8 cellular contexts compared by ENCODE assay signal in genomic region chr20:36886859-36887778, GRCh38.
DNase-seq lines count a peak whose midpoint lies in the region; ATAC-seq lines count a peak whose summit lies in the region.

No MANE protein-coding gene starts in this region.

- H3K9me3 ChIP-seq in effector memory CD4-positive, alpha-beta T cell (ENCODE audit: control insufficient read depth, low read length), result no peaks in the 10 kb centered on the region

- no peak overlapping the region for H3K4me3 ChIP-seq in effector memory CD4-positive, alpha-beta T cell (ENCODE audit: insufficient read depth, low read depth, low read length, poor library complexity, severe bottlenecking)

- DNase-seq in ELR (ENCODE audit: low read depth) (peak; percentile 89), HS-27A (ENCODE audit: low read depth) (peak; percentile 76), NCI-H82 treated with DMSO at 0.1 percent for 48 hours (lab: John Stamatoyannopoulos, UW; ENCODE audit: unreplicated experiment) (peak; percentile 72), medulla oblongata (ENCODE audit: extremely low spot score) (peak; percentile 84)
- peak; percentile 46 to 64 for DNase-seq in activated CD8-positive, alpha-beta memory T cell treated with anti-CD3 and anti-CD28 coated beads for 1 hour (ENCODE audit: extremely low read depth in 1 of 2, low read depth in 1 of 2)
- DNase-seq in effector memory CD4-positive, alpha-beta T cell, result peak; percentile 27 to 57 (median 53)
- DNase-seq in stimulated activated CD8-positive, alpha-beta memory T cell treated with anti-CD3 and anti-CD28 coated beads, Interleukin-12 subunit alpha, Interleukin-12 subunit beta, amount 100 ng/mL, for 1 hour (ENCODE audit: low read depth), result peak; percentile 55

- no peak for ATAC-seq in HG02623 (IDR thresholded peaks at IDR 0.05; ENCODE audit: unreplicated experiment)

- no peaks in the 10 kb centered on the region for H3K4me1 ChIP-seq in effector memory CD4-positive, alpha-beta T cell (ENCODE audit: control insufficient read depth, insufficient read depth, low read length, poor library complexity, severe bottlenecking)

- H3K27ac ChIP-seq in effector memory CD4-positive, alpha-beta T cell (ENCODE audit: insufficient read depth, low read length, poor library complexity, severe bottlenecking), result no peak overlapping the region

- no peaks in the 10 kb centered on the region for H3K27me3 ChIP-seq in effector memory CD4-positive, alpha-beta T cell (replicated peaks; ENCODE audit: control insufficient read depth, insufficient read depth, low read length, poor library complexity, severe bottlenecking)

- H3K36me3 ChIP-seq in effector memory CD4-positive, alpha-beta T cell (ENCODE audit: control insufficient read depth, insufficient read depth, low read length), result peaks cover 19% of the 10 kb centered on the region
